8 cellular contexts compared by ENCODE assay signal in genomic region chr4:139734875-139735380, GRCh38.
DNase-seq lines count a peak whose midpoint lies in the region; ATAC-seq and TF ChIP-seq lines count a peak whose summit lies in the region.

No MANE protein-coding gene starts in this region.

- peak; percentile 75 for TF ChIP-seq CTCF in A673 (conservative IDR thresholded peaks at IDR 0.05; ENCODE audit: low read depth, low read length)
- TF ChIP-seq CTCF in esophagus squamous epithelium (IDR thresholded peaks at IDR 0.05): peak; percentile 54 to 78 (median 72)

- no peak for TF ChIP-seq POLR2A in esophagus squamous epithelium (IDR thresholded peaks at IDR 0.05)

- no peaks in the 10 kb centered on the region for H3K9me3 ChIP-seq in A673 (ENCODE audit: low read depth, low read length, poor library complexity, severe bottlenecking)
- H3K9me3 ChIP-seq in NT2/D1 (ENCODE audit: insufficient read depth, low read length): no peaks in the 10 kb centered on the region
- no peaks in the 10 kb centered on the region for H3K9me3 ChIP-seq in esophagus squamous epithelium

- CTCF ChIA-PET in A673 (lab: Charles Lee): interaction anchor here (0.8 to 1.4 kb wide), 5 partner anchors 269 to 625 kb away, joined by 3 to 7 read pairs (median 4); no protein-coding TSS in a partner anchor

- intact Hi-C loops in A673 (cut with micrococcal nuclease; ENCODE audit: unreplicated experiment) (loop anchor here (2.0 to 10.0 kb wide), 6 partner anchors 277 to 620 kb away; no protein-coding TSS in a partner anchor), esophagus squamous epithelium (cut with DNase I) (no loop called here)

- peak overlapping the region; percentile 79 for H3K9ac ChIP-seq in NT2/D1 (ENCODE audit: insufficient read length, low read depth)

- peak; percentile 84 for DNase-seq in A673 (ENCODE audit: low spot score)
- peak; percentile 25 for DNase-seq in HT1080 (ENCODE audit: low read depth)
- DNase-seq in NT2/D1 (ENCODE audit: low read depth, low spot score): peak; percentile 59
- peak; percentile 76 to 81 for DNase-seq in activated T-cell treated with anti-CD3 and anti-CD28 coated beads, Interleukin-2, amount 50 U/mL, for 48 hours
- DNase-seq in esophagus squamous epithelium (lab: John Stamatoyannopoulos, UW): no peak
- DNase-seq in mucosa of gallbladder (ENCODE audit: low spot score): peak; percentile 82
- peak; percentile 70 for DNase-seq in stimulated activated CD8-positive, alpha-beta memory T cell treated with anti-CD3 and anti-CD28 coated beads, Interleukin-4, amount 100 ng/mL, for 48 hours

- BruUV-seq in A673 (replicated peaks; lab: Mats Ljungman, UMichigan): no TSS peak

- POLR2A ChIA-PET in A673 (lab: Charles Lee; ENCODE audit: low non-redundant PET): no interaction called here

- ATAC-seq in GM18907 (IDR thresholded peaks at IDR 0.05; ENCODE audit: unreplicated experiment): peak; percentile 69

- H3K36me3 ChIP-seq in A673 (ENCODE audit: insufficient read depth, low read length, poor library complexity, severe bottlenecking) (no peaks in the 10 kb centered on the region), NT2/D1 (ENCODE audit: insufficient read depth, insufficient read length, low read length) (no peaks in the 10 kb centered on the region), esophagus squamous epithelium (peaks cover 0 to 10% (median 0%) of the 10 kb centered on the region in 3 donors)

- peaks cover 13% of the 10 kb centered on the region for H3K4me1 ChIP-seq in A673 (ENCODE audit: insufficient read depth, low read length, poor library complexity, severe bottlenecking)
- H3K4me1 ChIP-seq in NT2/D1 (ENCODE audit: insufficient read depth, insufficient read length): no peaks in the 10 kb centered on the region
- H3K4me1 ChIP-seq in esophagus squamous epithelium: peaks cover 11 to 44% (median 19%) of the 10 kb centered on the region in 3 donors

- H3K27me3 ChIP-seq in A673 (replicated peaks; ENCODE audit: insufficient read depth, low read depth, low read length, poor library complexity) (no peaks in the 10 kb centered on the region), NT2/D1 (ENCODE audit: insufficient read depth, insufficient read length) (peaks cover 14% of the 10 kb centered on the region), esophagus squamous epithelium (peaks cover 0 to 6% (median 0%) of the 10 kb centered on the region in 4 donors)

- peak overlapping the region; percentile 41 for H3K4me3 ChIP-seq in A673 (ENCODE audit: low read depth, low read length, poor library complexity, severe bottlenecking)
- H3K4me3 ChIP-seq in NT2/D1 (ENCODE audit: insufficient read length, low read depth): peak overlapping the region; percentile 59
- H3K4me3 ChIP-seq in esophagus squamous epithelium: peak overlapping the region; percentile 25 to 72 (median 48)

- 0% methylated on average over 5 to 8 of the region's 42 CpGs for WGBS in esophagus squamous epithelium, 2 donors

- H3K27ac ChIP-seq in A673 (ENCODE audit: low read depth, low read length, poor library complexity, severe bottlenecking) (peak overlapping the region; percentile 2), esophagus squamous epithelium (peak overlapping the region; percentile 53 to 92 (median 86))
